ENCODE assay signal across 26 cellular contexts in genomic region chr11:109730669-109731068, GRCh38.
"Had no signal": no experiment of that assay in that cellular context is flagged by ENCODE, and none has a peak within 500 bp of the region (broad histone marks: within the 10 kb centered on the region; RNA-seq: fewer than 3 reads in every experiment).

No MANE protein-coding gene starts in this region.

- DNase-seq: activated B cell treated with CpG ODN at 0.5 μM for 24 hours; activated CD4-positive, alpha-beta T cell treated with anti-CD3 and anti-CD28 coated beads for 48 hours; activated CD4-positive, alpha-beta T cell treated with anti-CD3 and anti-CD28 coated beads, Interleukin-2, amount 50 U/mL, for 1 hour; activated CD4-positive, alpha-beta T cell treated with anti-CD3 and anti-CD28 coated beads, Interleukin-2, amount 50 U/mL, for 48 hours; activated CD8-positive, alpha-beta memory T cell treated with anti-CD3 and anti-CD28 coated beads for 24 hours; activated CD8-positive, alpha-beta T cell treated with anti-CD3 and anti-CD28 coated beads for 36 hours; activated effector memory CD4-positive, alpha-beta T cell treated with anti-CD3 and anti-CD28 coated beads, Interleukin-2, amount 50 U/mL, for 16 hours; activated naive CD4-positive, alpha-beta T cell treated with anti-CD3 and anti-CD28 coated beads for 36 hours; activated naive CD8-positive, alpha-beta T cell treated with anti-CD3 and anti-CD28 coated beads for 36 hours; activated naive CD8-positive, alpha-beta T cell treated with anti-CD3 and anti-CD28 coated beads, Interleukin-2, amount 50 U/mL, for 24 hours; activated T-cell treated with anti-CD3 and anti-CD28 coated beads, Interleukin-2, amount 50 U/mL, for 48 hours; adrenal gland; amygdala; aorta; body of pancreas; cortex of kidney; dermis blood vessel endothelial cell; effector CD4-positive, alpha-beta T cell; effector memory CD8-positive, alpha-beta T cell; erythroblast; foreskin melanocyte; heart right ventricle; T1000; WERI-Rb-1 had no signal

- ATAC-seq: activated CD4-positive, CD25-positive, alpha-beta regulatory T cell treated with anti-CD3 and anti-CD28 coated beads, Interleukin-2, amount 50 U/mL, for 24 hours; activated CD8-positive, alpha-beta T cell treated with anti-CD3 and anti-CD28 coated beads for 36 hours; activated naive CD8-positive, alpha-beta T cell treated with anti-CD3 and anti-CD28 coated beads, Interleukin-2, amount 50 U/mL, for 24 hours; body of pancreas; effector memory CD8-positive, alpha-beta T cell; gastroesophageal sphincter; heart right ventricle had no signal
